Comparison of ENCODE assay signal across 8 cellular contexts in the genomic region with DNA sequence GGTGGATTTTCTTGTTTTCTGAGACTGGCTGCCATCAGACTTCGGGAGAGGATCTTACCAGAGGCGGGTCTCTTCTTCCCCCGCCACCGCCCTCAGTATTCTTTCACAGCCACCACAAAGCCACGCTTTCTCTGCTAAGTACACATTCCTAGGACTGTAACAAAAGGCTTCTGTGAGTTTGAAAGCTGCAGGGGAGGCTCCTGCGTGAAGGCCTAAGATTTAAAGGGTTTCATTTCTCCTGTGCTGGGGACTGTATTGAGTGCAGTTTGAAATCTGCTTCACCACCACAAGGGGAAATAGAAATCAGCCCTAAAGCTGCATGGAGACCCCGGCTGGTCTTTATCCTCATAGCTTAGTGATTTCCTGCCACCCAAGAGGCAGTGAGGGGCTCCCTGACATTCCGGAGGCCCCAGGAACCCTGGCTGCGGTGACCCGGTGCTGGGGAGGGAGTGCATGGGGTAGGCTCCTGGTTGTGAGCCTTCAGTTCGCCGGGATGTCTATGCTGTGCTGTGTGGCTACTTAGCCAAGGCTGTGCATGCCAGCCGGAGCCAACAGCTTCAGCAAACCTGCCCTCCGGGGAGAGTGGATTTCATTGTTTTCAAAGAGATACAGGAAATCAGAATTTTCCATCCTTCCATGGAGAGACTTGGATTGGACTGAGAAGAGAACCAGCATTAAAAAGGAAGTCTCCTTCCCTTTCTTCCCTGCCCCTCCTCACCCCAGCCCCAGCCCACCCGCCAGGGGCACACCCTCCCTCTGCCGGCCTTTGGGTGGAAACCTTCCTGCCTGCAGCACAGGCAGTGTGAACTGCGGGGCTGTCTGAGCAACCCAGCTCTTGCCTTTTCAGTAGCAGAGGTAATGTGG.
DNase-seq lines count a peak whose midpoint lies in the region; ATAC-seq and TF ChIP-seq lines count a peak whose summit lies in the region.

No MANE protein-coding gene starts in this region.

- H2AFZ ChIP-seq in SK-N-SH (ENCODE audit: low read depth): no peak overlapping the region

- no peaks in the 10 kb centered on the region for H3K27me3 ChIP-seq in CD4-positive, alpha-beta memory T cell (ENCODE audit: insufficient read depth, low read length)
- H3K27me3 ChIP-seq in SK-N-SH (ENCODE audit: insufficient read depth) (no peaks in the 10 kb centered on the region), esophagus muscularis mucosa (no peaks in the 10 kb centered on the region)

- TF ChIP-seq EP300 in SK-N-SH (IDR thresholded peaks at IDR 0.05; ENCODE audit: borderline replicate concordance in 1 of 2, low read depth in 1 of 2, low read length in 1 of 2): no peak; a peak in 1 of 4 replicates
- no peak for TF ChIP-seq EP300 in esophagus muscularis mucosa (IDR thresholded peaks at IDR 0.05)

- POLR2A ChIA-PET in CD4-positive, alpha-beta memory T cell (lab: Charles Lee; ENCODE audit: partially characterized antibody): interaction anchor here (0.6 to 1.9 kb wide), 6 partner anchors 12 to 903 kb away, joined by 3 to 6 read pairs (median 4); partner anchors contain the start of gene ETV6
- POLR2A ChIA-PET in SK-N-SH (lab: Yijun Ruan, JAX): interaction anchor here (0.6 kb wide), 1 partner anchor 16 kb away, joined by 3 read pairs; no protein-coding TSS in a partner anchor

- 60% methylated on average over 16 of the region's 17 CpGs for WGBS in SK-N-SH (ENCODE audit: low lambda C conversion rate)
- WGBS in esophagus muscularis mucosa: 17% methylated on average over 15 of the region's 17 CpGs

- peak overlapping the region; percentile 46 to 87 (median 64) for H3K4me3 Mint-ChIP-seq in CD4-positive, alpha-beta memory T cell
- H3K4me3 Mint-ChIP-seq in nephron progenitor cell: peak overlapping the region; percentile 75

- peaks cover 15% of the 10 kb centered on the region; the same call in 1 of the 2 replicates for H3K79me2 ChIP-seq in SK-N-SH (ENCODE audit: insufficient read depth)

- CTCF ChIA-PET in CD4-positive, alpha-beta memory T cell (lab: Charles Lee; ENCODE audit: partially characterized antibody): interaction anchor here (0.6 to 1.9 kb wide), 8 partner anchors 9 to 232 kb away, joined by 3 to 11 read pairs (median 4); no protein-coding TSS in a partner anchor
- CTCF ChIA-PET in SK-N-SH (lab: Yijun Ruan, JAX): interaction anchor here (0.9 to 2.3 kb wide), 11 partner anchors 8 to 231 kb away, joined by 3 to 7 read pairs (median 3); no protein-coding TSS in a partner anchor

- TF ChIP-seq POLR2A in GM19193 (IDR thresholded peaks at IDR 0.05; ENCODE audit: extremely low read depth, insufficient read depth, insufficient read length) (peak; percentile 45), esophagus muscularis mucosa (IDR thresholded peaks at IDR 0.05; ENCODE audit: low read depth) (no peak)

- ATAC-seq in HG03469 (IDR thresholded peaks at IDR 0.05; ENCODE audit: unreplicated experiment) (peak; percentile 56), HG03457 (IDR thresholded peaks at IDR 0.05; ENCODE audit: unreplicated experiment) (no peak)

- no peaks in the 10 kb centered on the region for H3K9me3 ChIP-seq in CD4-positive, alpha-beta memory T cell (ENCODE audit: control insufficient read depth in 1 of 2, low read length in 2 of 2)
- no peaks in the 10 kb centered on the region for H3K9me3 ChIP-seq in SK-N-SH
- no peaks in the 10 kb centered on the region for H3K9me3 ChIP-seq in esophagus muscularis mucosa

- peak overlapping the region; percentile 13; the same call in 1 of the 2 replicates for H3K9ac ChIP-seq in SK-N-SH

- H3K4me1 Mint-ChIP-seq in CD4-positive, alpha-beta memory T cell: peaks cover 38 to 82% (median 64%) of the 10 kb centered on the region in 4 donors
- peaks cover 56% of the 10 kb centered on the region for H3K4me1 Mint-ChIP-seq in nephron progenitor cell

- peaks cover 6% of the 10 kb centered on the region for H3F3A ChIP-seq in SK-N-SH (replicated peaks; ENCODE audit: insufficient read depth)

- H3K36me3 Mint-ChIP-seq in CD4-positive, alpha-beta memory T cell: peaks cover 4 to 9% of the 10 kb centered on the region in 2 donors
- H3K36me3 Mint-ChIP-seq in nephron progenitor cell (ENCODE audit: low read depth): peaks cover 12% of the 10 kb centered on the region

- no peak overlapping the region for H3K27ac ChIP-seq in CD4-positive, alpha-beta memory T cell (ENCODE audit: low read depth, low read length)
- H3K27ac ChIP-seq in SK-N-SH (ENCODE audit: low read depth in 2 of 2, low read length in 1 of 2): peak overlapping the region; percentile 45 to 84
- peak overlapping the region; percentile 78 to 84 (median 82) for H3K27ac ChIP-seq in esophagus muscularis mucosa (replicated peaks in 1 of 4)

- peak overlapping the region; percentile 49 to 96 (median 88) for H3K27ac Mint-ChIP-seq in CD4-positive, alpha-beta memory T cell
- peak overlapping the region; percentile 95 for H3K27ac Mint-ChIP-seq in nephron progenitor cell

- no peaks in the 10 kb centered on the region for H4K20me1 ChIP-seq in SK-N-SH (ENCODE audit: insufficient read depth)

- H3K4me1 ChIP-seq in CD4-positive, alpha-beta memory T cell (ENCODE audit: insufficient read depth, low read length): peaks cover 49% of the 10 kb centered on the region
- H3K4me1 ChIP-seq in SK-N-SH (ENCODE audit: control insufficient read depth in 1 of 2, insufficient read depth in 2 of 2, low read depth in 1 of 2, low read length in 1 of 2) (peaks cover 17 to 37% of the 10 kb centered on the region in 2 experiments), esophagus muscularis mucosa (peaks cover 54 to 80% (median 75%) of the 10 kb centered on the region in 4 donors)

- peaks cover 0 to 3% (median 0%) of the 10 kb centered on the region in 8 donors for H3K9me3 Mint-ChIP-seq in CD4-positive, alpha-beta memory T cell
- no peaks in the 10 kb centered on the region for H3K9me3 Mint-ChIP-seq in nephron progenitor cell

- peak; percentile 27; the same call in 1 of the 2 replicates for TF ChIP-seq CTCF in SK-N-SH (IDR thresholded peaks at IDR 0.05)
- TF ChIP-seq CTCF in esophagus muscularis mucosa (IDR thresholded peaks at IDR 0.05): peak in 1 of 3 experiments; percentile 16
- peak; percentile 11 for TF ChIP-seq CTCF in nephron progenitor cell (IDR thresholded peaks at IDR 0.05)

- no peaks in the 10 kb centered on the region for H3K36me3 ChIP-seq in CD4-positive, alpha-beta memory T cell (ENCODE audit: insufficient read depth, low read length)
- H3K36me3 ChIP-seq in SK-N-SH (replicated peaks in 1 of 2; ENCODE audit: control insufficient read depth in 1 of 2, insufficient read depth in 2 of 2, low read length in 1 of 2): no peaks in the 10 kb centered on the region
- no peaks in the 10 kb centered on the region for H3K36me3 ChIP-seq in esophagus muscularis mucosa

- no peaks in the 10 kb centered on the region for H3K9me2 ChIP-seq in SK-N-SH

- TF ChIP-seq RAD21 in SK-N-SH (IDR thresholded peaks at IDR 0.05; ENCODE audit: low read length): no peak

- DNase-seq in CD4-positive, alpha-beta memory T cell: peak in 1 of 5 donors; percentile 30
- DNase-seq in SK-N-SH (peak; percentile 65), esophagus muscularis mucosa (ENCODE audit: extremely low spot score) (no peak), nephron progenitor cell (peak; percentile 44), NCI-H446 treated with DMSO at 0.1 percent for 48 hours (lab: John Stamatoyannopoulos, UW) (no peak)

- H3K27me3 Mint-ChIP-seq in CD4-positive, alpha-beta memory T cell: no peaks in the 10 kb centered on the region
- H3K27me3 Mint-ChIP-seq in nephron progenitor cell (ENCODE audit: low read depth, poor library complexity): peaks cover 4% of the 10 kb centered on the region

- H3K4me2 ChIP-seq in SK-N-SH: peak overlapping the region; percentile 67

- intact Hi-C loops in CD4-positive, alpha-beta memory T cell (cut with micrococcal nuclease): loop anchor here (2.0 to 5.0 kb wide), 5 partner anchors 45 to 220 kb away; no protein-coding TSS in a partner anchor
- intact Hi-C loops in esophagus muscularis mucosa (cut with DNase I): no loop called here

- H3K4me3 ChIP-seq in CD4-positive, alpha-beta memory T cell (ENCODE audit: low read length in 2 of 2): no peak overlapping the region
- H3K4me3 ChIP-seq in SK-N-SH (ENCODE audit: low read depth in 2 of 2, low read length in 1 of 2) (peak overlapping the region in 1 of 2 experiments; percentile 33; a peak in 3 of 4 replicates), esophagus muscularis mucosa (peak overlapping the region; percentile 36 to 51 (median 43))

TF ChIP-seq in SK-N-SH, 30 proteins besides CTCF, POLR2A, EP300 and RAD21 (continues in another document):
- TF ChIP-seq USF1 (IDR thresholded peaks at IDR 0.05; ENCODE audit: borderline replicate concordance, low read depth): no peak
- TF ChIP-seq MAX (IDR thresholded peaks at IDR 0.05; ENCODE audit: low read depth): no peak
- no peak for TF ChIP-seq ELF1 (IDR thresholded peaks at IDR 0.05)
- no peak for TF ChIP-seq NFIC (IDR thresholded peaks at IDR 0.05; ENCODE audit: borderline replicate concordance)
- TF ChIP-seq JUND (IDR thresholded peaks at IDR 0.05): no peak
- TF ChIP-seq FOXM1 (IDR thresholded peaks at IDR 0.05; ENCODE audit: low read depth): no peak
- TF ChIP-seq EZH2phosphoT487 (IDR thresholded peaks at IDR 0.05; ENCODE audit: borderline replicate concordance, low read depth): no peak
- no peak for TF ChIP-seq POLR2AphosphoS5 (IDR thresholded peaks at IDR 0.05; ENCODE audit: low read depth, low read length)
- no peak for TF ChIP-seq SIN3A (IDR thresholded peaks at IDR 0.05; ENCODE audit: borderline replicate concordance, low read depth, low read length)
- TF ChIP-seq NRF1 (IDR thresholded peaks at IDR 0.05; ENCODE audit: low read depth, low read length): no peak
- TF ChIP-seq MEF2A (IDR thresholded peaks at IDR 0.05; ENCODE audit: borderline replicate concordance, low read depth): no peak
- no peak for TF ChIP-seq GABPA (IDR thresholded peaks at IDR 0.05; ENCODE audit: low read depth)
- no peak for TF ChIP-seq RXRA (IDR thresholded peaks at IDR 0.05; ENCODE audit: borderline replicate concordance, low read depth)
- no peak for TF ChIP-seq TCF12 (IDR thresholded peaks at IDR 0.05)
- no peak for TF ChIP-seq FOXJ3 (CRISPR knock-in tag; IDR thresholded peaks at IDR 0.05)

Comparison
In these comparisons a context has a peak if more than half of its experiments do, and no peak if none do; other contexts are left out.
1. DNase-seq: peak in SK-N-SH (single experiment) and nephron progenitor cell (single experiment); none in esophagus muscularis mucosa (single experiment) and NCI-H446 treated with DMSO at 0.1 percent for 48 hours (single experiment).
2. H3K4me3 ChIP-seq: peak in esophagus muscularis mucosa (4 of 4); none in CD4-positive, alpha-beta memory T cell (0 of 2).